35 cellular contexts compared by ENCODE assay signal in the genomic region with DNA sequence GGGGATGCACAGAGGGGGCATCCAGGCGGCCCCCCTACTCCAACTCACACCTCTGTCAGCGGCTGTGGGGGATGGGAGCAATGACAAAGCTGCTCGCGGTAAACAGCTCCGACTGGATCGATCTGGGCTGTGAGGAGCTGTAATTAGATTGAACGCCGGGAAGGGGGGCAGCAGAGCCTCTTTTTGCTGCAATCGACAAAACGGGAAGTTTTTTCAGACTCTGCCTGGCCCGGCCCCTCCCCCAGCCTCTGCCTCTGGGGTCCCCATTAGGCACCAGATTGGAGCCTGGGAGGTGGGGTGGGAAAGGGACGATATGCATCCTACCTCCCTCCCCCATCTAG. TPM values are rescaled to one million over a fixed set of nuclear protein-coding genes. Genes with fewer than 3 reads are reported as not detected.
"Had no signal": no experiment of that assay in that cellular context is flagged by ENCODE, and none has a peak within 500 bp of the region (broad histone marks: within the 10 kb centered on the region; RNA-seq: fewer than 3 reads in every experiment).

No MANE protein-coding gene starts in this region.

- H3K4me1 ChIP-seq: SJSA1 had no signal

- H3K9ac ChIP-seq: SK-N-SH had no signal

- ATAC-seq: activated CD4-positive, alpha-beta T cell treated with anti-CD3 and anti-CD28 coated beads for 36 hours; activated CD4-positive, CD25-positive, alpha-beta regulatory T cell treated with anti-CD3 and anti-CD28 coated beads, Interleukin-2, amount 50 U/mL, for 24 hours; activated naive CD8-positive, alpha-beta T cell treated with anti-CD3 and anti-CD28 coated beads, Interleukin-2, amount 50 U/mL, for 24 hours; activated T-cell treated with anti-CD3 and anti-CD28 coated beads, Interleukin-2, amount 50 U/mL, for 4 hours; PC-3; WTC11 had no signal

- H3K36me3 ChIP-seq: Peyer's patch, SJSA1 had no signal

- DNase-seq: activated CD4-positive, alpha-beta T cell treated with anti-CD3 and anti-CD28 coated beads for 36 hours; activated CD4-positive, alpha-beta T cell treated with anti-CD3 and anti-CD28 coated beads, Interleukin-2, amount 10 ng/mL, durations not matched to agents 7 days and 5 days; activated CD4-positive, alpha-beta T cell treated with anti-CD3 and anti-CD28 coated beads, Interleukin-2, amount 50 U/mL, for 48 hours; activated CD8-positive, alpha-beta memory T cell treated with anti-CD3 and anti-CD28 coated beads, Interleukin-2, amount 50 U/mL, for 4 hours; activated naive CD4-positive, alpha-beta T cell treated with anti-CD3 and anti-CD28 coated beads, Interleukin-2, amount 10 ng/mL, durations not matched to agents 7 days and 5 days; activated naive CD8-positive, alpha-beta T cell treated with anti-CD3 and anti-CD28 coated beads, Interleukin-2, amount 50 U/mL, for 24 hours; activated T-cell treated with anti-CD3 and anti-CD28 coated beads for 4 hours; activated T-cell treated with anti-CD3 and anti-CD28 coated beads, Interleukin-2, amount 50 U/mL, for 4 hours; anterior cingulate cortex; caudate nucleus; cerebellar nuclear complex; MM.1S; NCI-H1105; NCI-H1436; NCI-H1694; NCI-H2029; NCI-H2107; NCI-H2171; NCI-H510A; NCI-H526; NCI-H748 treated with DMSO at 0.1 percent for 48 hours; NK-92 treated with Interleukin-12 subunit alpha and Interleukin-12 subunit beta, amount 100 ng/mL, for 24 hours; PC-3; Peyer's patch; RPMI8226; SHP77 treated with DMSO at 0.1 percent for 48 hours; SK-N-SH had no signal

- H3K27ac ChIP-seq: Peyer's patch, SJSA1 had no signal

- H3K4me3 Mint-ChIP-seq: activated CD4-positive, alpha-beta T cell treated with anti-CD3 and anti-CD28 coated beads for 36 hours; activated CD4-positive, alpha-beta T cell treated with anti-CD3 and anti-CD28 coated beads, Interleukin-2, amount 10 ng/mL, durations not matched to agents 7 days and 5 days; activated naive CD4-positive, alpha-beta T cell treated with anti-CD3 and anti-CD28 coated beads, Interleukin-2, amount 10 ng/mL, durations not matched to agents 7 days and 5 days; activated naive CD8-positive, alpha-beta T cell; activated naive CD8-positive, alpha-beta T cell treated with anti-CD3 and anti-CD28 coated beads, Interleukin-2, amount 50 U/mL, for 24 hours; activated T-cell treated with anti-CD3 and anti-CD28 coated beads, Interleukin-2, amount 50 U/mL, for 4 hours; activated T-helper 1 cell treated with anti-CD3 and anti-CD28 coated beads, Interleukin-12 subunit alpha, Interleukin-12 subunit beta, Interleukin-2, Interleukin-4 antibody, amounts not matched to agents 30 ng/mL and 10 ng/mL and 1 ng/mL, durations not matched to agents 14 hours and 24 hours and 36 hours; brain; T-helper 1 cell treated with Interleukin-12 subunit alpha and Interleukin-12 subunit beta and Interleukin-4 antibody, amounts not matched to agents 30 μg/mL and 1 μg/mL, for 36 hours; T-helper 2 cell treated with Interferon-gamma antibody and Interleukin-4, amounts not matched to agents 5 μg/mL and 100 μg/mL, for 36 hours; WTC11 had no signal

- H3K4me1 Mint-ChIP-seq: activated CD4-positive, alpha-beta T cell treated with anti-CD3 and anti-CD28 coated beads for 36 hours; activated CD4-positive, alpha-beta T cell treated with anti-CD3 and anti-CD28 coated beads, Interleukin-2, amount 10 ng/mL, durations not matched to agents 7 days and 5 days; activated naive CD4-positive, alpha-beta T cell treated with anti-CD3 and anti-CD28 coated beads, Interleukin-2, amount 10 ng/mL, durations not matched to agents 7 days and 5 days; activated naive CD8-positive, alpha-beta T cell treated with anti-CD3 and anti-CD28 coated beads, Interleukin-2, amount 50 U/mL, for 24 hours had no signal

- H3K4me3 ChIP-seq: Peyer's patch, SJSA1 had no signal

- H3K27ac Mint-ChIP-seq: activated CD4-positive, alpha-beta T cell treated with anti-CD3 and anti-CD28 coated beads for 36 hours; activated CD4-positive, alpha-beta T cell treated with anti-CD3 and anti-CD28 coated beads, Interleukin-2, amount 10 ng/mL, durations not matched to agents 7 days and 5 days; activated naive CD4-positive, alpha-beta T cell treated with anti-CD3 and anti-CD28 coated beads, Interleukin-2, amount 10 ng/mL, durations not matched to agents 7 days and 5 days; activated naive CD8-positive, alpha-beta T cell; activated naive CD8-positive, alpha-beta T cell treated with anti-CD3 and anti-CD28 coated beads, Interleukin-2, amount 50 U/mL, for 24 hours; activated T-helper 1 cell treated with anti-CD3 and anti-CD28 coated beads, Interleukin-12 subunit alpha, Interleukin-12 subunit beta, Interleukin-2, Interleukin-4 antibody, amounts not matched to agents 30 ng/mL and 10 ng/mL and 1 ng/mL, durations not matched to agents 14 hours and 24 hours and 36 hours; brain; T-helper 1 cell treated with Interleukin-12 subunit alpha and Interleukin-12 subunit beta and Interleukin-4 antibody, amounts not matched to agents 30 μg/mL and 1 μg/mL, for 36 hours; T-helper 2 cell treated with Interferon-gamma antibody and Interleukin-4, amounts not matched to agents 5 μg/mL and 100 μg/mL, for 36 hours; WTC11 had no signal

RNA-seq across cellular contexts. Expression of a gene that starts 16.3 kb away (rescaled TPM):
- total RNA-seq: activated CD4-positive, alpha-beta T cell treated with anti-CD3 and anti-CD28 coated beads for 36 hours; activated CD4-positive, alpha-beta T cell treated with anti-CD3 and anti-CD28 coated beads, Interleukin-2, amount 10 ng/mL, durations not matched to agents 7 days and 5 days; activated T-cell treated with anti-CD3 and anti-CD28 coated beads, Interleukin-2, amount 50 U/mL, for 4 hours; activated T-helper 1 cell treated with anti-CD3 and anti-CD28 coated beads, Interleukin-12 subunit alpha, Interleukin-12 subunit beta, Interleukin-2, Interleukin-4 antibody, amounts not matched to agents 30 ng/mL and 10 ng/mL and 1 ng/mL, durations not matched to agents 14 hours and 24 hours and 36 hours; SJSA1 had no signal
- polyA plus RNA-seq: SK-N-SH had no signal
